In genomic region chr1:165827199-165828102, GRCh38 we compare ENCODE assay signal across 8 cellular contexts.
A peak's percentile ranks its signal among the peaks of the same experiment; 100 is the strongest.
DNase-seq lines count a peak whose midpoint lies in the region; ATAC-seq and TF ChIP-seq lines count a peak whose summit lies in the region.

UCK2 (plus strand) TSS chr1:165827614; CDS start chr1:165827834, 220 bp downstream.

- peak; percentile 61 for ATAC-seq in HG03378 (IDR thresholded peaks at IDR 0.05; ENCODE audit: unreplicated experiment)

- DNase-seq in CD1c-positive myeloid dendritic cell (ENCODE audit: extremely low spot score) = peak; percentile 80
- DNase-seq in NCI-H526 treated with DMSO at 0.1 percent for 48 hours (lab: John Stamatoyannopoulos, UW) = peak; percentile 96
- peak; percentile 76 to 80 for DNase-seq in activated CD4-positive, alpha-beta T cell treated with anti-CD3 and anti-CD28 coated beads, Interleukin-2, amount 50 U/mL, for 48 hours
- peak; percentile 16 for DNase-seq in effector CD4-positive, alpha-beta T cell
- peak; percentile 65 for DNase-seq in medulla oblongata (ENCODE audit: extremely low spot score)
- peak; percentile 45 for DNase-seq in stimulated activated CD8-positive, alpha-beta memory T cell treated with anti-CD3 and anti-CD28 coated beads, Interleukin-12 subunit alpha, Interleukin-12 subunit beta, amount 100 ng/mL, for 4 hours (ENCODE audit: low read depth)

- peak; percentile 69 for TF ChIP-seq POLR2A in GM19193 (IDR thresholded peaks at IDR 0.05; ENCODE audit: extremely low read depth, insufficient read depth, insufficient read length)

Comparison
In these comparisons a context has a peak if more than half of its experiments do, and no peak if none do; other contexts are left out.
1. Peak in every context shown above with its lines: DNase-seq and ATAC-seq.
2. DNase-seq: peak in every context shown above with its lines; median percentile 96 in NCI-H526 treated with DMSO at 0.1 percent for 48 hours; 80 in CD1c-positive myeloid dendritic cell; 78 in activated CD4-positive, alpha-beta T cell treated with anti-CD3 and anti-CD28 coated beads, Interleukin-2, amount 50 U/mL, for 48 hours; 65 in medulla oblongata; 45 in stimulated activated CD8-positive, alpha-beta memory T cell treated with anti-CD3 and anti-CD28 coated beads, Interleukin-12 subunit alpha, Interleukin-12 subunit beta, amount 100 ng/mL, for 4 hours; 16 in effector CD4-positive, alpha-beta T cell.